Comparison of ENCODE assay signal across 8 cellular contexts in genomic region chr1:97712980-97713379, GRCh38.
"Had no signal": no experiment of that assay in that cellular context is flagged by ENCODE, and none has a peak within 500 bp of the region (broad histone marks: within the 10 kb centered on the region; RNA-seq: fewer than 3 reads in every experiment).

No MANE protein-coding gene starts in this region.

- H3K4me3 ChIP-seq: GM12878 had no signal

- FAIRE-seq: G401.6, GM12878, GM12891, GM12892, GM18507, GM19239 had no signal

- DNase-seq: GDM1, GF-D8 had no signal

- ATAC-seq: GM12878 had no signal
